1 cellular context compared by ENCODE assay signal in the genomic region with DNA sequence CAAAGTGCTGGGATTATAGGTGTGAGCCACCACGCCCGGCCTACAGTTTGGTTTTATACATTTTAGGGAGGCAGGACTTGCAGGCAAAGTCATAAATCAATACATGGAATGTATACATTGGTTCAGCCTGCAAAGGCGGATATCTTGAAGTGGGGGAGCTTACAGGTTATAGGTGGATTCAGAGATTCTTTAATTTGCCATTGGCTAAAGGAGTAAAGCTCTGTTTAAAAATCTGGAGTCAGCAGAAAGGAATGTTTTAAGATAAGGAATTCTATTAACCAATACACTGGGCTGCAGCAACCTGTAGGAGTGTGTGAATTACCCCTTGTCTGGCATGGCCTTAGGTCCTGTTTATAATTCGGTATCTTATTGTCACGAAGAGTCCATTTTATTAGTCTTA.
A peak's percentile ranks its signal among the peaks of the same experiment; 100 is the strongest.
TF ChIP-seq lines count a peak whose summit lies in the region.

No MANE protein-coding gene starts in this region.

TF ChIP-seq in HEK293, 187 proteins besides CTCF, POLR2A, EP300 and RAD21 (continued from another document):
- TF ChIP-seq ZNF660 (tag by site-specific recombination; IDR thresholded peaks at IDR 0.05) (no peak), ZNF174 (tag by site-specific recombination; IDR thresholded peaks at IDR 0.05) (no peak), SCRT2 (tag by site-specific recombination; IDR thresholded peaks at IDR 0.05) (peak; percentile 61)
